8 cellular contexts compared by ENCODE assay signal in the genomic region with DNA sequence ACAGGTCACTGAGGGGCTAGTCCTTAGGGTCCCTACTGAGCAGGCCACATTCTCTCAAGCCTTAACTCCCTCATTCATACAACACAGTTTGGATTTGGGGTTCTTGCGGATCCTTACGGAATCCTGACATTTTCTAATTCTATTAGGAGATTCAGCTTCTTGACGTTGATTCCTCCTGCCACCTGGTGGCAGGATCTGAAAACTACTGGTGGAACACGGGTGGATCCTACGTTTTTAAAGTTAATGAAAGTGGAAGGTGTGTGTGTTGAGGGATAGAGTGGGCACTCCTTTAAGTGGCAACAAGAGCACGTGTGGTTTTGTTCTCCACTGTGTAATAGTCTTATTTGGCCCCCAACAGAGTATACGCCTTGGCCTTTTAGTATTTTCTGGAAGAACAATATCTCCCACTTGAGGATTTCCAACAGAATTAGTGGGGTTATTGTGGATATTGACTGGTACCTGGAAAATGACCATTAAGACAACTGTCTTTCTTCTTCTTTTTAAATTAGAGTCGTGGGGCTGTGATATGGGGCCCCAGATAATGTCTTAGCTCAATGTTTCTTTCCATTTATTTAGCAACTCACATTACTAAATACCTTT. TPM values are rescaled to one million over a fixed set of nuclear protein-coding genes. Genes with fewer than 3 reads are reported as not detected.
DNase-seq lines count a peak whose midpoint lies in the region; ATAC-seq, FAIRE-seq and TF ChIP-seq lines count a peak whose summit lies in the region.

No MANE protein-coding gene starts in this region.

- intact Hi-C loops in activated CD4-positive, alpha-beta memory T cell treated with anti-CD3 and anti-CD28 coated beads for 36 hours (cut with micrococcal nuclease), result loop anchor here (1.0 kb wide), 4 partner anchors 19 to 394 kb away; a partner anchor contains a TSS
- intact Hi-C loops in mucosa of descending colon (cut with DNase I, micrococcal nuclease), result no loop called here

- H3K4me3 Mint-ChIP-seq in activated CD4-positive, alpha-beta memory T cell treated with anti-CD3 and anti-CD28 coated beads for 36 hours, result no peak overlapping the region
- no peak overlapping the region for H3K4me3 Mint-ChIP-seq in stimulated activated naive B cell treated with anti-CD40 and anti-IgM and Interleukin-4, amounts not matched to agents 10 μg/mL and 1 μg/mL and 100 μg/mL, for 72 hours

- H3K4me1 Mint-ChIP-seq in activated CD4-positive, alpha-beta memory T cell treated with anti-CD3 and anti-CD28 coated beads for 36 hours (ENCODE audit: low read depth), result peaks cover 6% of the 10 kb centered on the region
- H3K4me1 Mint-ChIP-seq in stimulated activated naive B cell treated with anti-CD40 and anti-IgM and Interleukin-4, amounts not matched to agents 10 μg/mL and 1 μg/mL and 100 μg/mL, for 72 hours, result peaks cover 0 to 2% of the 10 kb centered on the region in 2 donors

- no peaks in the 10 kb centered on the region for H3K27me3 ChIP-seq in DND-41 (ENCODE audit: insufficient read depth, low read length, poor library complexity)
- H3K27me3 ChIP-seq in H1 (replicated peaks in 1 of 4; ENCODE audit: control insufficient read depth in 3 of 4, extremely low read depth in 1 of 4, insufficient read depth in 3 of 4, low read length in 3 of 4), result no peaks in the 10 kb centered on the region

- no peak overlapping the region for H3K23ac ChIP-seq in H1 (ENCODE audit: insufficient read length)

- peak; percentile 75 to 81 for TF ChIP-seq RAD21 in H1 (IDR thresholded peaks at IDR 0.05 in 1 of 2, conservative IDR thresholded peaks at IDR 0.05 in 1 of 2; ENCODE audit: low read depth in 2 of 2, low read length in 2 of 2)

- H3K36me3 ChIP-seq in DND-41 (ENCODE audit: insufficient read depth, low read length) (no peaks in the 10 kb centered on the region), H1 (ENCODE audit: control insufficient read depth in 2 of 4, insufficient read depth in 4 of 4, low read length in 3 of 4) (no peaks in the 10 kb centered on the region), mucosa of descending colon (ENCODE audit: low read depth) (no peaks in the 10 kb centered on the region)

- H2BK120ac ChIP-seq in H1 (replicated peaks; ENCODE audit: low read depth, low read length), result no peak overlapping the region

- no peaks in the 10 kb centered on the region for H3K36me3 Mint-ChIP-seq in activated CD4-positive, alpha-beta memory T cell treated with anti-CD3 and anti-CD28 coated beads for 36 hours
- no peaks in the 10 kb centered on the region for H3K36me3 Mint-ChIP-seq in stimulated activated naive B cell treated with anti-CD40 and anti-IgM and Interleukin-4, amounts not matched to agents 10 μg/mL and 1 μg/mL and 100 μg/mL, for 72 hours

- H2AFZ ChIP-seq in DND-41 (ENCODE audit: low read depth, low read length), result peak overlapping the region; percentile 39; the same call in 1 of the 2 replicates
- H2AFZ ChIP-seq in H1 (ENCODE audit: low read length), result no peak overlapping the region; the same call in 1 of the 2 replicates

- WGBS in H1 (ENCODE audit: extremely low coverage in 1 of 2, insufficient coverage in 1 of 2, insufficient read length in 1 of 2, insufficient replicate concordance in 2 of 2, low coverage in 1 of 2, low lambda C conversion rate in 2 of 2, missing lambda C conversion rate in 1 of 2), 2 experiments, result 19% methylated on average over 8 of the region's 8 CpGs; no CpG with 5 or more reads in 1 of the 2 experiments

- FAIRE-seq in H1 (lab: Jason Lieb, UNC), result peak; percentile 36

- TF ChIP-seq POLR2A in H1 (IDR thresholded peaks at IDR 0.05; ENCODE audit: control extremely low read depth in 1 of 2, low read depth in 2 of 2, low read length in 2 of 2), result no peak

- H2BK5ac ChIP-seq in H1 (ENCODE audit: low read depth, low read length), result no peak overlapping the region

- no peak overlapping the region for H2BK20ac ChIP-seq in H1 (ENCODE audit: low read length)

- CTCF ChIA-PET in activated CD4-positive, alpha-beta memory T cell treated with anti-CD3 and anti-CD28 coated beads for 36 hours (lab: Charles Lee), result interaction anchor here (0.7 to 6.4 kb wide), 20 partner anchors 10 to 382 kb away, joined by 3 to 47 read pairs (median 4); a partner anchor contains a TSS
- CTCF ChIA-PET in H1 (lab: Charles Lee; ENCODE audit: partially characterized antibody), result interaction anchor here (0.6 to 3.6 kb wide), 34 partner anchors 8 to 1421 kb away, joined by 3 to 13 read pairs (median 4); no protein-coding TSS in a partner anchor

- no peak overlapping the region for H4K91ac ChIP-seq in H1 (replicated peaks; ENCODE audit: insufficient read length, low read length)

- H4K20me1 ChIP-seq in DND-41 (ENCODE audit: insufficient read depth, low read length), result no peaks in the 10 kb centered on the region
- H4K20me1 ChIP-seq in H1 (replicated peaks in 1 of 2; ENCODE audit: control insufficient read depth in 1 of 2, insufficient read depth in 2 of 2, low read length in 2 of 2), result no peaks in the 10 kb centered on the region

- H3K4me2 ChIP-seq in DND-41 (ENCODE audit: insufficient read depth, low read length), result no peak overlapping the region
- no peak overlapping the region for H3K4me2 ChIP-seq in H1 (ENCODE audit: insufficient read depth in 1 of 2, low read depth in 2 of 2, low read length in 2 of 2)

- H3K27ac Mint-ChIP-seq in activated CD4-positive, alpha-beta memory T cell treated with anti-CD3 and anti-CD28 coated beads for 36 hours, result no peak overlapping the region
- no peak overlapping the region for H3K27ac Mint-ChIP-seq in stimulated activated naive B cell treated with anti-CD40 and anti-IgM and Interleukin-4, amounts not matched to agents 10 μg/mL and 1 μg/mL and 100 μg/mL, for 72 hours

- DNase-seq in DND-41 (peak; percentile 48), NCI-H460 (ENCODE audit: extremely low read depth, low read depth) (peak; percentile 58), H1 (ENCODE audit: low read depth in 1 of 2, low spot score in 2 of 2) (peak; percentile 41 to 65), mucosa of descending colon (peak in 2 of 3 donors; percentile 54 to 78)
- DNase-seq in activated CD4-positive, alpha-beta memory T cell treated with anti-CD3 and anti-CD28 coated beads for 36 hours, result peak; percentile 70
- peak; percentile 22 for DNase-seq in stimulated activated naive B cell treated with anti-CD40 and anti-IgM and Interleukin-4, amounts not matched to agents 10 μg/mL and 1 μg/mL and 100 μg/mL, for 72 hours

- H3K4me1 ChIP-seq in DND-41 (ENCODE audit: insufficient read depth, low read length) (no peaks in the 10 kb centered on the region), H1 (replicated peaks in 1 of 4; ENCODE audit: control insufficient read depth in 3 of 4, insufficient read depth in 4 of 4, low read length in 3 of 4) (no peaks in the 10 kb centered on the region; a peak in 1 of 7 replicates), mucosa of descending colon (ENCODE audit: low read depth) (no peaks in the 10 kb centered on the region)

- H2BK15ac ChIP-seq in H1 (ENCODE audit: low read length), result no peak overlapping the region

- H3K18ac ChIP-seq in H1 (ENCODE audit: extremely low read depth, low read length), result no peak overlapping the region

- no peaks in the 10 kb centered on the region for H3K79me1 ChIP-seq in H1 (ENCODE audit: low read depth, low read length)

- no peak overlapping the region for H2AK5ac ChIP-seq in H1 (ENCODE audit: low read depth, low read length)

- no peaks in the 10 kb centered on the region for H3K9me3 Mint-ChIP-seq in activated CD4-positive, alpha-beta memory T cell treated with anti-CD3 and anti-CD28 coated beads for 36 hours
- H3K9me3 Mint-ChIP-seq in stimulated activated naive B cell treated with anti-CD40 and anti-IgM and Interleukin-4, amounts not matched to agents 10 μg/mL and 1 μg/mL and 100 μg/mL, for 72 hours, result no peaks in the 10 kb centered on the region

- no peak overlapping the region for H4K8ac ChIP-seq in H1 (ENCODE audit: extremely low read depth, insufficient read depth, low read length)

- H3K4me3 ChIP-seq in DND-41 (ENCODE audit: low read depth in 1 of 2, low read length in 2 of 2), result no peak overlapping the region
- no peak overlapping the region for H3K4me3 ChIP-seq in H1 (ENCODE audit: extremely low read depth in 1 of 4, insufficient read depth in 2 of 4, low read depth in 3 of 4, low read length in 4 of 4)
- H3K4me3 ChIP-seq in mucosa of descending colon, result no peak overlapping the region

- TF ChIP-seq CTCF in DND-41 (IDR thresholded peaks at IDR 0.05; ENCODE audit: borderline replicate concordance, extremely low read depth, low read length, poor library complexity, severe bottlenecking) (peak; percentile 82), H1 (IDR thresholded peaks at IDR 0.05; ENCODE audit: control extremely low read depth in 1 of 3, insufficient read depth in 1 of 3, low read depth in 1 of 3, low read length in 3 of 3) (peak; percentile 12 to 71 (median 66)), mucosa of descending colon (IDR thresholded peaks at IDR 0.05) (peak; percentile 56)

- H3K9ac ChIP-seq in DND-41 (ENCODE audit: low read depth, low read length) (no peak overlapping the region), H1 (replicated peaks in 1 of 4; ENCODE audit: extremely low read depth in 1 of 4, low read depth in 3 of 4, low read length in 3 of 4) (no peak overlapping the region)

- no peak overlapping the region for H3K56ac ChIP-seq in H1 (replicated peaks; ENCODE audit: insufficient read length, low read depth, low read length)

- H3K79me2 ChIP-seq in DND-41 (ENCODE audit: insufficient read depth, low read length) (no peaks in the 10 kb centered on the region), H1 (ENCODE audit: control insufficient read depth in 1 of 2, insufficient read depth in 2 of 2, low read length in 2 of 2) (no peaks in the 10 kb centered on the region)

- H3K27ac ChIP-seq in DND-41 (ENCODE audit: low read length), result no peak overlapping the region
- no peak overlapping the region for H3K27ac ChIP-seq in H1 (ENCODE audit: low read depth, low read length)

- POLR2A ChIA-PET in activated CD4-positive, alpha-beta memory T cell treated with anti-CD3 and anti-CD28 coated beads for 36 hours (lab: Charles Lee), result no interaction called here
- POLR2A ChIA-PET in H1 (lab: Charles Lee; ENCODE audit: partially characterized antibody), result interaction anchor here (0.9 to 1.0 kb wide), 3 partner anchors 335 to 395 kb away, joined by 3 read pairs; a partner anchor contains a TSS

- ATAC-seq in DND-41 (ENCODE audit: insufficient read depth, low read depth), result peak; percentile 62; the same call in 2 of the 3 replicates
- ATAC-seq in HG02642 (IDR thresholded peaks at IDR 0.05; ENCODE audit: poor library complexity, unreplicated experiment), result peak; percentile 68
- peak; percentile 70 for ATAC-seq in mucosa of descending colon
- peak; percentile 63 to 72 for ATAC-seq in stimulated activated naive B cell treated with anti-CD40 and anti-IgM and Interleukin-4, amounts not matched to agents 10 μg/mL and 1 μg/mL and 100 μg/mL, for 72 hours (replicated peaks)
- no peak for ATAC-seq in HG03520 (IDR thresholded peaks at IDR 0.05; ENCODE audit: unreplicated experiment)

- H3K4ac ChIP-seq in H1 (replicated peaks; ENCODE audit: insufficient read length, low read depth, low read length), result no peak overlapping the region

- H4K5ac ChIP-seq in H1 (ENCODE audit: insufficient read length, low read depth, low read length), result no peak overlapping the region

- no peaks in the 10 kb centered on the region for H3K23me2 ChIP-seq in H1 (ENCODE audit: low read depth, low read length)

- H3K9me3 ChIP-seq in DND-41 (ENCODE audit: insufficient read depth, low read length, severe bottlenecking), result no peaks in the 10 kb centered on the region
- no peaks in the 10 kb centered on the region for H3K9me3 ChIP-seq in H1 (ENCODE audit: insufficient read depth in 2 of 2, low read depth in 1 of 2, low read length in 1 of 2)
- no peaks in the 10 kb centered on the region for H3K9me3 ChIP-seq in mucosa of descending colon

- H3K14ac ChIP-seq in H1 (ENCODE audit: insufficient read length), result no peak overlapping the region

- no peaks in the 10 kb centered on the region for H3K27me3 Mint-ChIP-seq in activated CD4-positive, alpha-beta memory T cell treated with anti-CD3 and anti-CD28 coated beads for 36 hours
- peaks cover 6 to 19% of the 10 kb centered on the region in 2 donors for H3K27me3 Mint-ChIP-seq in stimulated activated naive B cell treated with anti-CD40 and anti-IgM and Interleukin-4, amounts not matched to agents 10 μg/mL and 1 μg/mL and 100 μg/mL, for 72 hours

- no peak overlapping the region for H2BK12ac ChIP-seq in H1 (ENCODE audit: low read depth, low read length)

- TF ChIP-seq EP300 in H1 (IDR thresholded peaks at IDR 0.05; ENCODE audit: borderline replicate concordance in 1 of 2, low read depth in 2 of 2, low read length in 2 of 2), result no peak

RNA-seq across cellular contexts. Expression of a gene that starts 25.2 kb away (rescaled TPM):
- not detected in 2 replicates for total RNA-seq in NCI-H460 (2014; rRNA removed; shearing (Covaris generic))
- polyA plus RNA-seq in NCI-H460 (2014; cell fraction: nucleus; rRNA removed), result not detected in 2 replicates
- under 1 TPM; 0.90 to 0.99 TPM for total RNA-seq in activated CD4-positive, alpha-beta memory T cell treated with anti-CD3 and anti-CD28 coated beads for 36 hours
- not detected in 2 replicates for total RNA-seq in H1 (2021; fragmentation: NEBNext Ultra II Directional; extraction: Animal tissue kit (Norgen Biotek cat#: 25700))
- polyA plus RNA-seq in H1 (2011; rRNA removed), result 0.02 TPM in 1 of 2 replicates, not detected in the other
- polyA plus RNA-seq in H1 (2011; cell fraction: cytosol; rRNA removed), result 0.01 TPM
- polyA plus RNA-seq in H1 (2011; cell fraction: nucleus; rRNA removed), result not detected
- not detected in 4 replicates for polyA plus RNA-seq in H1 (2012, experiment 1 of 2)
- not detected for polyA plus RNA-seq in H1 (2012, experiment 2 of 2)
- 0.02 TPM for polyA plus RNA-seq in H1 (2013, experiment 1 of 2)
- polyA plus RNA-seq in H1 (2013, experiment 2 of 2), result 0.02 TPM
- polyA minus RNA-seq in H1 (2011; rRNA and poly(A)+ RNA removed), result not detected in 2 replicates
- polyA minus RNA-seq in H1 (2011; cell fraction: cytosol; rRNA and poly(A)+ RNA removed), result not detected
- polyA minus RNA-seq in H1 (2011; cell fraction: nucleus; rRNA and poly(A)+ RNA removed), result not detected
- 1 to 10 TPM in 1 of 3 donors, under 1 TPM in 2; 0.35 to 7.2 (median 0.41) TPM for total RNA-seq in mucosa of descending colon
